In genomic region chrX:47643926-47644325, GRCh38 we compare ENCODE assay signal across 9 cellular contexts. TPM values are rescaled to one million over a fixed set of nuclear protein-coding genes. Genes with fewer than 3 reads are reported as not detected.
DNase-seq lines count a peak whose midpoint lies in the region; ATAC-seq, FAIRE-seq and TF ChIP-seq lines count a peak whose summit lies in the region.
"Had no signal": no experiment of that assay in that cellular context is flagged by ENCODE, and none has a peak within 500 bp of the region (broad histone marks: within the 10 kb centered on the region; RNA-seq: fewer than 3 reads in every experiment).

No MANE protein-coding gene starts in this region.

- H4K8ac ChIP-seq in mesendoderm (ENCODE audit: low read depth, low read length) = no peak overlapping the region

- H2BK15ac ChIP-seq in mesendoderm (replicated peaks; ENCODE audit: low read depth) = no peak overlapping the region

- no peak overlapping the region for H2BK5ac ChIP-seq in mesendoderm (ENCODE audit: low read length)

- no peaks in the 10 kb centered on the region for H3K79me1 ChIP-seq in mesendoderm (ENCODE audit: low read length)

- no peak overlapping the region for H3K9ac ChIP-seq in mesendoderm (ENCODE audit: low read length)

- H3K27ac ChIP-seq in dorsolateral prefrontal cortex = peak overlapping the region in 25 of 59 donors; percentile 2 to 66 (median 41)
- H3K27ac ChIP-seq in mesendoderm (ENCODE audit: low read depth, low read length) = no peak overlapping the region

- H3K4ac ChIP-seq in mesendoderm (ENCODE audit: low read depth, low read length) = no peak overlapping the region

- H3K56ac ChIP-seq in mesendoderm (ENCODE audit: low read length) = no peak overlapping the region

- no peaks in the 10 kb centered on the region for H3K4me1 ChIP-seq in mesendoderm (ENCODE audit: control insufficient read depth, low read depth, low read length)

- H3K36me3 ChIP-seq in mesendoderm (ENCODE audit: control insufficient read depth, insufficient read depth, low read length) = peaks cover 2% of the 10 kb centered on the region

- ATAC-seq in HG03159 (IDR thresholded peaks at IDR 0.05; ENCODE audit: unreplicated experiment) = no peak
- ATAC-seq in HG03097 (IDR thresholded peaks at IDR 0.05; ENCODE audit: low FRiP score, unreplicated experiment) = no peak
- no peak for ATAC-seq in HG02973 (IDR thresholded peaks at IDR 0.05; ENCODE audit: unreplicated experiment)

- TF ChIP-seq CTCF in dorsolateral prefrontal cortex (IDR thresholded peaks at IDR 0.05 in 54 of 56, conservative IDR thresholded peaks at IDR 0.05 in 2 of 56; ENCODE audit: low read depth in 1 of 56, partially characterized antibody in 56 of 56) = peak in 31 of 56 donors; percentile 9 to 46 (median 23)

- H2AK5ac ChIP-seq in mesendoderm (ENCODE audit: low read length) = no peak overlapping the region

- WGBS in mesendoderm (ENCODE audit: extremely low coverage, insufficient coverage, low lambda C conversion rate) = no CpG with 5 or more reads among the region's 2 CpGs

- peaks cover 0 to 56% (median 8%) of the 10 kb centered on the region in 45 donors for H3K27me3 ChIP-seq in dorsolateral prefrontal cortex
- no peaks in the 10 kb centered on the region for H3K27me3 ChIP-seq in mesendoderm (ENCODE audit: insufficient read depth, low read length, poor library complexity)

- H3K4me3 ChIP-seq in dorsolateral prefrontal cortex = no peak overlapping the region
- H3K4me3 ChIP-seq in mesendoderm (ENCODE audit: low read length) = no peak overlapping the region

- no peak overlapping the region for H3K18ac ChIP-seq in mesendoderm (ENCODE audit: low read length)

- peak; percentile 62 for DNase-seq in GDM1 (lab: John Stamatoyannopoulos, UW)
- peak; percentile 29 for DNase-seq in MV-4-11 (lab: John Stamatoyannopoulos, UW)
- no peak for DNase-seq in dorsolateral prefrontal cortex
- peak; percentile 48 for DNase-seq in mesendoderm
- DNase-seq in HTR-8/SVneo (ENCODE audit: insufficient read length, low spot score) = no peak
- DNase-seq: activated naive CD4-positive, alpha-beta T cell treated with Interleukin-2 at 50 U/mL for 16 hours had no signal

- H2BK120ac ChIP-seq in mesendoderm (ENCODE audit: low read depth, low read length) = no peak overlapping the region

- H3K4me2 ChIP-seq in mesendoderm (ENCODE audit: low read length) = no peak overlapping the region

- H4K5ac ChIP-seq in mesendoderm (ENCODE audit: low read length) = no peak overlapping the region

- no peaks in the 10 kb centered on the region for H3K79me2 ChIP-seq in mesendoderm (ENCODE audit: control insufficient read depth, insufficient read depth, low read length)

- intact Hi-C loops in dorsolateral prefrontal cortex (cut with DNase I) = loop anchor here in 1 of 2 donors (5.0 to 10.0 kb wide), 2 partner anchors 82 to 149 kb away; partner anchors contain the start of gene ARAF

- FAIRE-seq in HTR-8/SVneo (lab: Jason Lieb, UNC) = no peak

- no peak overlapping the region for H3K23ac ChIP-seq in mesendoderm (ENCODE audit: low read length)

RNA-seq across cellular contexts. Expression of gene ELK1, which starts 6.4 kb away (rescaled TPM):
- 100 to 1,000 TPM in 50 of 120 experiments, 10 to 100 TPM in 70; 25.1 to 179 (median 92.3) TPM for total RNA-seq in dorsolateral prefrontal cortex
- 26.8 TPM for polyA plus RNA-seq in mesendoderm (2013, experiment 1 of 2)
- 24.9 TPM for polyA plus RNA-seq in mesendoderm (2013, experiment 2 of 2)

RNA-seq across cellular contexts. Expression of gene CFP, which starts 14.2 kb away (rescaled TPM):
- total RNA-seq in dorsolateral prefrontal cortex = 10 to 100 TPM in 1 of 120 experiments, 1 to 10 TPM in 118, under 1 TPM in 1; 0.97 to 10.4 (median 3.0) TPM
- 2.0 TPM for polyA plus RNA-seq in mesendoderm (2013, experiment 1 of 2)
- 2.2 TPM for polyA plus RNA-seq in mesendoderm (2013, experiment 2 of 2)

RNA-seq across cellular contexts. Expression of gene UXT, which starts 15.1 kb away (rescaled TPM):
- 10 to 100 TPM; 25.2 to 57.7 (median 42.1) TPM for total RNA-seq in dorsolateral prefrontal cortex
- polyA plus RNA-seq in mesendoderm (2013, experiment 1 of 2) = 81.7 TPM
- 81.7 TPM for polyA plus RNA-seq in mesendoderm (2013, experiment 2 of 2)

RNA-seq across cellular contexts. Expression of gene SYN1, which starts 24.3 kb away (rescaled TPM):
- total RNA-seq in dorsolateral prefrontal cortex = 100 to 1,000 TPM; 127 to 711 (median 406) TPM
- polyA plus RNA-seq in mesendoderm (2013, experiment 1 of 2) = 17.3 TPM
- polyA plus RNA-seq in mesendoderm (2013, experiment 2 of 2) = 17.7 TPM

Comparison
In these comparisons a context has a peak if more than half of its experiments do, and no peak if none do; other contexts are left out.
1. DNase-seq: peak in GDM1 (single experiment), MV-4-11 (single experiment) and mesendoderm (single experiment); none in dorsolateral prefrontal cortex (0 of 10) and HTR-8/SVneo (single experiment).